ENCODE assay signal across 2 cellular contexts in genomic region chr13:102693250-102693649, GRCh38.
TF ChIP-seq lines count a peak whose summit lies in the region.

No MANE protein-coding gene starts in this region.

TF ChIP-seq in HepG2, 621 proteins besides CTCF, POLR2A, EP300 and RAD21:
- no peak for TF ChIP-seq ZNF430 (CRISPR knock-in tag; IDR thresholded peaks at IDR 0.05)
- no peak for TF ChIP-seq TP53 (CRISPR knock-in tag; conservative IDR thresholded peaks at IDR 0.05)
- no peak for TF ChIP-seq NR2F6 (IDR thresholded peaks at IDR 0.05)
- no peak for TF ChIP-seq NR2F6 (CRISPR knock-in tag; IDR thresholded peaks at IDR 0.05)
- no peak for TF ChIP-seq FOXP4 (CRISPR knock-in tag; IDR thresholded peaks at IDR 0.05)
- no peak for TF ChIP-seq NCOA1 (CRISPR knock-in tag; IDR thresholded peaks at IDR 0.05)
- no peak for TF ChIP-seq MLXIP (CRISPR knock-in tag; IDR thresholded peaks at IDR 0.05; ENCODE audit: borderline replicate concordance)
- no peak for TF ChIP-seq ZNF607 (CRISPR knock-in tag; IDR thresholded peaks at IDR 0.05; ENCODE audit: borderline replicate concordance)
- TF ChIP-seq SIX4 (CRISPR knock-in tag; IDR thresholded peaks at IDR 0.05): no peak
- no peak for TF ChIP-seq ZNF572 (CRISPR knock-in tag; IDR thresholded peaks at IDR 0.05)
- TF ChIP-seq ZNF7 (CRISPR knock-in tag; IDR thresholded peaks at IDR 0.05): no peak
- no peak for TF ChIP-seq ZNF740 (CRISPR knock-in tag; IDR thresholded peaks at IDR 0.05)
- TF ChIP-seq ZSCAN30 (CRISPR knock-in tag; IDR thresholded peaks at IDR 0.05): no peak
- no peak for TF ChIP-seq ZSCAN22 (CRISPR knock-in tag; IDR thresholded peaks at IDR 0.05)
- no peak for TF ChIP-seq RXRB (CRISPR knock-in tag; IDR thresholded peaks at IDR 0.05; ENCODE audit: borderline replicate concordance)
- no peak for TF ChIP-seq NFE2L2 (IDR thresholded peaks at IDR 0.05; ENCODE audit: low read length)
- TF ChIP-seq ZNF547 (CRISPR knock-in tag; IDR thresholded peaks at IDR 0.05): no peak
- no peak for TF ChIP-seq TBX2 (CRISPR knock-in tag; IDR thresholded peaks at IDR 0.05; ENCODE audit: borderline replicate concordance)
- TF ChIP-seq AHR (CRISPR knock-in tag; IDR thresholded peaks at IDR 0.05): no peak
- no peak for TF ChIP-seq ZNF350 (CRISPR knock-in tag; IDR thresholded peaks at IDR 0.05; ENCODE audit: borderline replicate concordance, low read depth)

TF ChIP-seq in neural cell, 6 proteins besides CTCF, POLR2A, EP300 and RAD21:
- TF ChIP-seq SMC3 (conservative IDR thresholded peaks at IDR 0.05; ENCODE audit: poor library complexity) (no peak), POLR2AphosphoS5 (IDR thresholded peaks at IDR 0.05) (peak; percentile 45), EZH2 (IDR thresholded peaks at IDR 0.05; ENCODE audit: borderline replicate concordance, insufficient read depth, low read length, poor library complexity, severe bottlenecking) (no peak), TAF1 (IDR thresholded peaks at IDR 0.05; ENCODE audit: low read depth) (no peak)
